In genomic region chr11:64844330-64845124, GRCh38 we compare ENCODE assay signal across 8 cellular contexts. TPM values are rescaled to one million over a fixed set of nuclear protein-coding genes. Genes with fewer than 3 reads are reported as not detected.
DNase-seq lines count a peak whose midpoint lies in the region; ATAC-seq, FAIRE-seq and TF ChIP-seq lines count a peak whose summit lies in the region.

CDC42BPG (minus strand) TSS chr11:64844653; CDS start chr11:64844569, 84 bp downstream.

- H3K36me3 Mint-ChIP-seq in activated T-cell treated with anti-CD3 and anti-CD28 coated beads, Interleukin-2, amount 50 U/mL, for 4 hours (ENCODE audit: insufficient read depth): no peaks in the 10 kb centered on the region
- peaks cover 0 to 3% of the 10 kb centered on the region in 2 donors for H3K36me3 Mint-ChIP-seq in naive B cell

- peak within 1 kb of the TSS in 2 of 4 donors; percentile 4 to 35 for H3K27ac ChIP-seq in esophagus muscularis mucosa (replicated peaks in 1 of 4)

- TF ChIP-seq CTCF in D721Med (IDR thresholded peaks at IDR 0.05; ENCODE audit: insufficient read depth, missing control alignments) (peak; percentile 57), esophagus muscularis mucosa (IDR thresholded peaks at IDR 0.05) (peak; percentile 63 to 84 (median 65))

- TF ChIP-seq POLR2A in esophagus muscularis mucosa (IDR thresholded peaks at IDR 0.05; ENCODE audit: low read depth): no peak

- no peak for FAIRE-seq in D721Med (lab: Jason Lieb, UNC)

- peak within 1 kb of the TSS; percentile 76 to 96 (median 90) for H3K27ac Mint-ChIP-seq in naive B cell

- peak within 1 kb of the TSS; percentile 74 for H3K9ac ChIP-seq in NT2/D1 (ENCODE audit: insufficient read length, low read depth)

- WGBS in esophagus muscularis mucosa: 2% methylated on average over 25 of the region's 96 CpGs

- H3K4me1 ChIP-seq in NT2/D1 (ENCODE audit: insufficient read depth, insufficient read length): peaks cover 28% of the 10 kb centered on the region
- H3K4me1 ChIP-seq in esophagus muscularis mucosa: peaks cover 27 to 41% (median 32%) of the 10 kb centered on the region in 4 donors

- H3K27me3 ChIP-seq in NT2/D1 (ENCODE audit: insufficient read depth, insufficient read length) (no peaks in the 10 kb centered on the region), esophagus muscularis mucosa (peaks cover 0 to 8% (median 3%) of the 10 kb centered on the region in 4 donors)

- intact Hi-C loops in esophagus muscularis mucosa (cut with DNase I): loop anchor here (10.0 kb wide), 1 partner anchor 170 kb away; the partner anchor contains the start of gene ARL2

- no peaks in the 10 kb centered on the region for H3K9me3 ChIP-seq in NT2/D1 (ENCODE audit: insufficient read depth, low read length)
- no peaks in the 10 kb centered on the region for H3K9me3 ChIP-seq in esophagus muscularis mucosa

- H3K9me3 Mint-ChIP-seq in activated T-cell treated with anti-CD3 and anti-CD28 coated beads, Interleukin-2, amount 50 U/mL, for 4 hours: no peaks in the 10 kb centered on the region
- H3K9me3 Mint-ChIP-seq in naive B cell: no peaks in the 10 kb centered on the region

- TF ChIP-seq EP300 in esophagus muscularis mucosa (IDR thresholded peaks at IDR 0.05): no peak

- peak within 1 kb of the TSS; percentile 62 for H3K4me3 ChIP-seq in NT2/D1 (ENCODE audit: insufficient read length, low read depth)
- peak within 1 kb of the TSS; percentile 50 to 62 (median 54) for H3K4me3 ChIP-seq in esophagus muscularis mucosa

- peak within 1 kb of the TSS; percentile 70 for H3K4me3 Mint-ChIP-seq in activated T-cell treated with anti-CD3 and anti-CD28 coated beads, Interleukin-2, amount 50 U/mL, for 4 hours
- H3K4me3 Mint-ChIP-seq in naive B cell: peak within 1 kb of the TSS; percentile 73 to 92 (median 86)

- peaks cover 33% of the 10 kb centered on the region for H3K4me1 Mint-ChIP-seq in activated T-cell treated with anti-CD3 and anti-CD28 coated beads, Interleukin-2, amount 50 U/mL, for 4 hours (ENCODE audit: low read depth)
- peaks cover 36 to 48% (median 41%) of the 10 kb centered on the region in 3 donors for H3K4me1 Mint-ChIP-seq in naive B cell

- peak; percentile 81 to 82 for ATAC-seq in activated T-cell treated with anti-CD3 and anti-CD28 coated beads, Interleukin-2, amount 50 U/mL, for 4 hours
- peak; percentile 70 to 71 for ATAC-seq in naive B cell (ENCODE audit: low read depth in 2 of 2)
- ATAC-seq in HG03378 (IDR thresholded peaks at IDR 0.05; ENCODE audit: unreplicated experiment): no peak
- no peak for ATAC-seq in HG03469 (IDR thresholded peaks at IDR 0.05; ENCODE audit: unreplicated experiment)

- DNase-seq in D721Med (ENCODE audit: insufficient read length, low spot score): peak; percentile 84
- DNase-seq in HuH-7 (ENCODE audit: low spot score): peak; percentile 81
- DNase-seq in NT2/D1 (ENCODE audit: low read depth, low spot score): no peak
- DNase-seq in activated T-cell treated with anti-CD3 and anti-CD28 coated beads, Interleukin-2, amount 50 U/mL, for 4 hours: peak; percentile 55
- DNase-seq in esophagus muscularis mucosa (ENCODE audit: extremely low spot score): no peak
- DNase-seq in naive B cell: peak; percentile 76

- H3K27me3 Mint-ChIP-seq in activated T-cell treated with anti-CD3 and anti-CD28 coated beads, Interleukin-2, amount 50 U/mL, for 4 hours (ENCODE audit: low read depth): no peaks in the 10 kb centered on the region
- H3K27me3 Mint-ChIP-seq in naive B cell: no peaks in the 10 kb centered on the region

- peaks cover 1% of the 10 kb centered on the region for H3K36me3 ChIP-seq in NT2/D1 (ENCODE audit: insufficient read depth, insufficient read length, low read length)
- no peaks in the 10 kb centered on the region for H3K36me3 ChIP-seq in esophagus muscularis mucosa

RNA-seq across cellular contexts. Expression of gene CDC42BPG, which starts in this region (rescaled TPM):
- total RNA-seq in activated T-cell treated with anti-CD3 and anti-CD28 coated beads, Interleukin-2, amount 50 U/mL, for 4 hours: under 1 TPM; 0.13 to 0.33 (median 0.18) TPM
- total RNA-seq in esophagus muscularis mucosa: under 1 TPM in 3 of 4 donors, not detected in 1; 0.33 to 0.46 (median 0.39) TPM
- under 1 TPM in 4 of 6 donors, not detected in 2; 0.17 to 0.57 (median 0.33) TPM for polyA plus RNA-seq in naive B cell (ENCODE audit: low read depth in 6 of 6)

Comparison
In these comparisons a context has a peak if more than half of its experiments do, and no peak if none do; other contexts are left out.
1. Peak in DNase-seq and ATAC-seq in activated T-cell treated with anti-CD3 and anti-CD28 coated beads, Interleukin-2, amount 50 U/mL, for 4 hours; RNA of the gene not detected or under 1 TPM.
2. Peak in DNase-seq and ATAC-seq in naive B cell; RNA of the gene not detected or under 1 TPM.
3. DNase-seq: peak in D721Med (single experiment) and HuH-7 (single experiment); none in NT2/D1 (single experiment) and esophagus muscularis mucosa (single experiment).